Comparison of ENCODE assay signal across 17 cellular contexts in the genomic region with DNA sequence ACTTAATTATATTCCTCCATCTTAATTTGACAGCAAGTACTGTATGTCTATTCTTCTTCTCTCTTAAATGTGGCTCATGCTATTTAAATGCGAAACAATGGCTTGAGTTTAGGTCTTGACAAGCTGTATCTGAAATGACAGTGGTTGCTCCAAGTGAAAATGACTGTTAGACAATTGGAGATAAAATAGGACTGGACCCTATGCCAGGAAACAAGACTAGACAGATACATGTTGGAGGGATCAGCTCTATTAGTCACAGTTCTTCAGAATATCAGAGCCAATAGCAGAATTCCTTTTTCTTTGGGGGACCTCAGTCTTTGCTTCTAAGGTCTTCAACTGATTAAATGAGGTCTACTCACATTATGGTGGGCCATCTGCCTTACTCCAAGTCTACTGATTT. TPM values are rescaled to one million over a fixed set of nuclear protein-coding genes. Genes with fewer than 3 reads are reported as not detected.
A peak's percentile ranks its signal among the peaks of the same experiment; 100 is the strongest.
DNase-seq lines count a peak whose midpoint lies in the region; ATAC-seq, FAIRE-seq and TF ChIP-seq lines count a peak whose summit lies in the region.
"Had no signal": no experiment of that assay in that cellular context is flagged by ENCODE, and none has a peak within 500 bp of the region (broad histone marks: within the 10 kb centered on the region; RNA-seq: fewer than 3 reads in every experiment).

No MANE protein-coding gene starts in this region.

- no peak for TF ChIP-seq CTCF in breast epithelium (IDR thresholded peaks at IDR 0.05)
- no peak for TF ChIP-seq CTCF in MCF 10A (IDR thresholded peaks at IDR 0.05; ENCODE audit: unreplicated experiment)
- no peak for TF ChIP-seq CTCF in hepatocyte (IDR thresholded peaks at IDR 0.05; ENCODE audit: poor library complexity)
- no peak for TF ChIP-seq CTCF in Calu3 (IDR thresholded peaks at IDR 0.05; ENCODE audit: unreplicated experiment)
- TF ChIP-seq CTCF in kidney (IDR thresholded peaks at IDR 0.05; ENCODE audit: borderline replicate concordance, extremely low read depth, insufficient read depth), result no peak

- no peak for TF ChIP-seq POLR2A in breast epithelium (IDR thresholded peaks at IDR 0.05)

- H3K79me2 ChIP-seq in hepatocyte (peaks cover 39% of the 10 kb centered on the region), trophoblast cell (ENCODE audit: control insufficient read depth, insufficient read depth, low read length, poor library complexity) (peaks cover 6% of the 10 kb centered on the region)

- H3K4me1 Mint-ChIP-seq in MCF 10A (ENCODE audit: insufficient read depth, unreplicated experiment) (peaks cover 15% of the 10 kb centered on the region), Calu3 (ENCODE audit: low read depth, unreplicated experiment) (peaks cover 19% of the 10 kb centered on the region)
- H3K4me1 Mint-ChIP-seq in stimulated activated naive CD8-positive, alpha-beta T cell treated with anti-CD3 and anti-CD28 coated beads, Interleukin-15, amount 100 ng/mL, for 72 hours, result no peaks in the 10 kb centered on the region

- no peak overlapping the region for H2AK5ac ChIP-seq in trophoblast cell (ENCODE audit: low read length)

- peak overlapping the region; percentile 13 to 29 for H3K27ac ChIP-seq in breast epithelium
- H3K27ac ChIP-seq in hepatocyte, result peak overlapping the region; percentile 17
- H3K27ac ChIP-seq in trophoblast cell (ENCODE audit: low read depth, low read length), result peak overlapping the region; percentile 92
- no peak overlapping the region for H3K27ac ChIP-seq in kidney (ENCODE audit: low read depth in 2 of 2, low read length in 2 of 2)
- H3K27ac ChIP-seq: 22Rv1, A549, C4-2B, GM23248 had no signal

- no peak overlapping the region for H3K23ac ChIP-seq in trophoblast cell (ENCODE audit: low read length)

- DNase-seq in breast epithelium (ENCODE audit: low spot score in 2 of 2) (no peak), MCF 10A (ENCODE audit: unreplicated experiment) (no peak), hepatocyte (ENCODE audit: low spot score) (no peak), trophoblast cell (no peak), Calu3 (no peak), left cardiac atrium (no peak), kidney (no peak)
- no peak for DNase-seq in stimulated activated naive CD8-positive, alpha-beta T cell treated with anti-CD3 and anti-CD28 coated beads, Interleukin-15, amount 100 ng/mL, for 72 hours
- DNase-seq: AML-193; CD4-positive, alpha-beta T cell; DMS79 treated with DMSO at 0.1 percent for 48 hours; GM23248 had no signal

- H3K4me3 Mint-ChIP-seq in MCF 10A (ENCODE audit: unreplicated experiment), result no peak overlapping the region
- no peak overlapping the region for H3K4me3 Mint-ChIP-seq in Calu3 (ENCODE audit: low read depth, unreplicated experiment)
- no peak overlapping the region for H3K4me3 Mint-ChIP-seq in stimulated activated naive CD8-positive, alpha-beta T cell treated with anti-CD3 and anti-CD28 coated beads, Interleukin-15, amount 100 ng/mL, for 72 hours
- H3K4me3 Mint-ChIP-seq: CD4-positive, alpha-beta T cell had no signal

- H3K9me3 ChIP-seq in breast epithelium (no peaks in the 10 kb centered on the region), hepatocyte (ENCODE audit: low read depth) (no peaks in the 10 kb centered on the region), trophoblast cell (ENCODE audit: insufficient read depth, low read depth, low read length) (no peaks in the 10 kb centered on the region), kidney (ENCODE audit: control insufficient read depth in 1 of 2, low read length in 2 of 2) (no peaks in the 10 kb centered on the region)
- H3K9me3 ChIP-seq: A549, HAP-1 had no signal

- H2AFZ ChIP-seq in hepatocyte (no peak overlapping the region), trophoblast cell (ENCODE audit: insufficient read depth, low read length, poor library complexity) (no peak overlapping the region)
- H2AFZ ChIP-seq: GM23248 had no signal

- no peak for FAIRE-seq in kidney (lab: Jason Lieb, UNC)
- FAIRE-seq: A549, GM12878 had no signal

- H3K4me1 ChIP-seq in breast epithelium, result peaks cover 0 to 7% of the 10 kb centered on the region in 2 donors
- H3K4me1 ChIP-seq in hepatocyte (ENCODE audit: insufficient read depth), result peaks cover 25% of the 10 kb centered on the region
- peaks cover 7 to 18% of the 10 kb centered on the region in 2 experiments for H3K4me1 ChIP-seq in trophoblast cell (ENCODE audit: control insufficient read depth in 1 of 2, insufficient read depth in 2 of 2, low read length in 2 of 2)
- peaks cover 6 to 15% of the 10 kb centered on the region in 2 donors for H3K4me1 ChIP-seq in kidney (ENCODE audit: control insufficient read depth in 1 of 2, insufficient read depth in 1 of 2, low read depth in 1 of 2, low read length in 2 of 2)
- H3K4me1 ChIP-seq: A549 had no signal

- no peaks in the 10 kb centered on the region for H3K36me3 ChIP-seq in breast epithelium
- no peaks in the 10 kb centered on the region for H3K36me3 ChIP-seq in hepatocyte (replicated peaks; ENCODE audit: insufficient read depth, low read depth)
- peaks cover 0 to 3% of the 10 kb centered on the region in 2 experiments for H3K36me3 ChIP-seq in trophoblast cell (ENCODE audit: control insufficient read depth in 1 of 2, insufficient read depth in 2 of 2, low read length in 2 of 2)
- H3K36me3 ChIP-seq in kidney (ENCODE audit: control insufficient read depth in 1 of 2, insufficient read depth in 2 of 2, low read length in 2 of 2), result no peaks in the 10 kb centered on the region
- H3K36me3 ChIP-seq: HAP-1 had no signal

- no peak overlapping the region for H4K8ac ChIP-seq in trophoblast cell (ENCODE audit: low read depth, low read length)

- H3K14ac ChIP-seq in trophoblast cell (ENCODE audit: low read length), result peak overlapping the region; percentile 81

- peak overlapping the region; percentile 73 for H2BK120ac ChIP-seq in trophoblast cell (ENCODE audit: insufficient read depth, low read length, poor library complexity)

- H3K27me3 ChIP-seq in breast epithelium (no peaks in the 10 kb centered on the region), hepatocyte (no peaks in the 10 kb centered on the region), trophoblast cell (ENCODE audit: insufficient read depth, low read length) (no peaks in the 10 kb centered on the region)

- BruUV-seq in MCF 10A (replicated peaks; lab: Mats Ljungman, UMichigan) (no TSS peak), Calu3 (replicated peaks; lab: Mats Ljungman, UMichigan) (no TSS peak)

- no peaks in the 10 kb centered on the region for H3K36me3 Mint-ChIP-seq in MCF 10A (ENCODE audit: insufficient read depth, unreplicated experiment)
- H3K36me3 Mint-ChIP-seq in Calu3 (ENCODE audit: insufficient read depth, unreplicated experiment), result peaks cover 16% of the 10 kb centered on the region

- H3K4ac ChIP-seq in trophoblast cell (ENCODE audit: low read depth, low read length), result no peak overlapping the region

- H2BK5ac ChIP-seq in trophoblast cell (ENCODE audit: low read depth, low read length, poor library complexity), result peak overlapping the region; percentile 88

- H3K4me3 ChIP-seq in breast epithelium (no peak overlapping the region), hepatocyte (no peak overlapping the region), trophoblast cell (ENCODE audit: low read depth, low read length) (no peak overlapping the region), kidney (ENCODE audit: low read length in 2 of 2) (no peak overlapping the region)
- H3K4me3 ChIP-seq: A549, GM12878, GM23248, HAP-1 had no signal

- CTCF ChIA-PET in MCF 10A (lab: Yijun Ruan, JAX), result interaction anchor here (0.6 to 1.4 kb wide), 3 partner anchors 20 to 279 kb away, joined by 3 read pairs; no protein-coding TSS in a partner anchor
- CTCF ChIA-PET in Calu3 (lab: Charles Lee), result interaction anchor here (0.7 kb wide), 1 partner anchor 1484 kb away, joined by 3 read pairs; no protein-coding TSS in a partner anchor

- no peak overlapping the region for H3K18ac ChIP-seq in trophoblast cell (ENCODE audit: low read length)

- peaks cover 13% of the 10 kb centered on the region for H3K27me3 Mint-ChIP-seq in MCF 10A (ENCODE audit: insufficient read depth, unreplicated experiment)
- H3K27me3 Mint-ChIP-seq in Calu3 (ENCODE audit: unreplicated experiment), result no peaks in the 10 kb centered on the region
- peaks cover 28% of the 10 kb centered on the region for H3K27me3 Mint-ChIP-seq in stimulated activated naive CD8-positive, alpha-beta T cell treated with anti-CD3 and anti-CD28 coated beads, Interleukin-15, amount 100 ng/mL, for 72 hours

- H4K91ac ChIP-seq in trophoblast cell (ENCODE audit: low read depth, low read length), result peak overlapping the region; percentile 75

- H3K9me2 ChIP-seq in hepatocyte (replicated peaks; ENCODE audit: insufficient read depth), result no peaks in the 10 kb centered on the region

- no peaks in the 10 kb centered on the region for H4K20me1 ChIP-seq in hepatocyte (ENCODE audit: insufficient read depth, poor library complexity, severe bottlenecking)

- WGBS in hepatocyte (ENCODE audit: low lambda C conversion rate, missing lambda C conversion rate), result 100% methylated on average over 1 of the region's 1 CpG
- no CpG with 5 or more reads among the region's 1 CpG for WGBS in trophoblast cell (ENCODE audit: extremely low coverage, insufficient coverage, insufficient read length)

- no peak for ATAC-seq in left cardiac atrium
- no peak for ATAC-seq in stimulated activated naive CD8-positive, alpha-beta T cell treated with anti-CD3 and anti-CD28 coated beads, Interleukin-15, amount 100 ng/mL, for 72 hours
- ATAC-seq: A549, GM12878 had no signal

- H3K79me1 ChIP-seq in trophoblast cell (ENCODE audit: low read length), result peaks cover 29% of the 10 kb centered on the region

- H3K9ac ChIP-seq in trophoblast cell (ENCODE audit: low read length) (no peak overlapping the region), kidney (ENCODE audit: low read length in 2 of 2) (no peak overlapping the region)
- H3K9ac ChIP-seq: GM23248 had no signal

- H3K27ac Mint-ChIP-seq in MCF 10A (ENCODE audit: low read depth, unreplicated experiment), result no peak overlapping the region
- no peak overlapping the region for H3K27ac Mint-ChIP-seq in Calu3 (ENCODE audit: unreplicated experiment)
- H3K27ac Mint-ChIP-seq in stimulated activated naive CD8-positive, alpha-beta T cell treated with anti-CD3 and anti-CD28 coated beads, Interleukin-15, amount 100 ng/mL, for 72 hours, result no peak overlapping the region
- H3K27ac Mint-ChIP-seq: CD4-positive, alpha-beta T cell had no signal

- intact Hi-C loops in breast epithelium (cut with DNase I; ENCODE audit: low total_unique reads) (no loop called here), MCF 10A (cut with micrococcal nuclease) (no loop called here), Calu3 (cut with micrococcal nuclease; ENCODE audit: unreplicated experiment) (loop anchor here (5.0 kb wide), 2 partner anchors 83 to 108 kb away; no protein-coding TSS in a partner anchor), left cardiac atrium (cut with DNase I) (no loop called here), kidney (cut with DNase I) (no loop called here)

- POLR2A ChIA-PET in MCF 10A (lab: Yijun Ruan, JAX), result interaction anchor here (0.6 to 1.0 kb wide), 2 partner anchors 25 to 80 kb away, joined by 3 read pairs; no protein-coding TSS in a partner anchor

- no peak overlapping the region for H4K12ac ChIP-seq in trophoblast cell (ENCODE audit: low read depth, low read length)

- no peak overlapping the region for H2BK12ac ChIP-seq in trophoblast cell (ENCODE audit: low read length)

- no peaks in the 10 kb centered on the region for H3K9me3 Mint-ChIP-seq in MCF 10A (ENCODE audit: unreplicated experiment)
- H3K9me3 Mint-ChIP-seq in Calu3 (ENCODE audit: low read depth, unreplicated experiment), result no peaks in the 10 kb centered on the region
- H3K9me3 Mint-ChIP-seq in stimulated activated naive CD8-positive, alpha-beta T cell treated with anti-CD3 and anti-CD28 coated beads, Interleukin-15, amount 100 ng/mL, for 72 hours, result no peaks in the 10 kb centered on the region
- H3K9me3 Mint-ChIP-seq: CD4-positive, alpha-beta T cell had no signal

- H3K4me2 ChIP-seq in hepatocyte (peak overlapping the region; percentile 73), trophoblast cell (ENCODE audit: low read length) (peak overlapping the region; percentile 27)
- H3K4me2 ChIP-seq: A549 had no signal

RNA-seq across cellular contexts. Expression of a gene that starts 25.8 kb away (rescaled TPM):
- total RNA-seq in breast epithelium (100 to 1,000 TPM in 1 of 3 donors, 10 to 100 TPM in 2; 19.7 to 154 (median 83.6) TPM), MCF 10A (2022) (48.3 and 48.7 TPM in 2 replicates), hepatocyte (20.1 and 33.2 TPM in 2 replicates), Calu3 (2022) (46.2 and 49.2 TPM in 2 replicates), left cardiac atrium (10 to 100 TPM; 19.5 to 32.6 TPM), kidney (63.8 TPM)
- polyA plus RNA-seq in hepatocyte (31.6 and 36.7 TPM in 2 replicates), kidney (ENCODE audit: insufficient read depth, low read depth, low replicate concordance) (10.4 TPM)
- polyA plus RNA-seq in trophoblast cell (2013), result 125 TPM in 2 replicates
- total RNA-seq: CD4-positive, alpha-beta T cell had no signal

Comparison
In these comparisons a context has a peak if more than half of its experiments do, and no peak if none do; other contexts are left out.
1. H3K27ac ChIP-seq: peak in breast epithelium (2 of 2), hepatocyte (single experiment) and trophoblast cell (single experiment); none in kidney (0 of 2).